11 cellular contexts compared by ENCODE assay signal in the genomic region with DNA sequence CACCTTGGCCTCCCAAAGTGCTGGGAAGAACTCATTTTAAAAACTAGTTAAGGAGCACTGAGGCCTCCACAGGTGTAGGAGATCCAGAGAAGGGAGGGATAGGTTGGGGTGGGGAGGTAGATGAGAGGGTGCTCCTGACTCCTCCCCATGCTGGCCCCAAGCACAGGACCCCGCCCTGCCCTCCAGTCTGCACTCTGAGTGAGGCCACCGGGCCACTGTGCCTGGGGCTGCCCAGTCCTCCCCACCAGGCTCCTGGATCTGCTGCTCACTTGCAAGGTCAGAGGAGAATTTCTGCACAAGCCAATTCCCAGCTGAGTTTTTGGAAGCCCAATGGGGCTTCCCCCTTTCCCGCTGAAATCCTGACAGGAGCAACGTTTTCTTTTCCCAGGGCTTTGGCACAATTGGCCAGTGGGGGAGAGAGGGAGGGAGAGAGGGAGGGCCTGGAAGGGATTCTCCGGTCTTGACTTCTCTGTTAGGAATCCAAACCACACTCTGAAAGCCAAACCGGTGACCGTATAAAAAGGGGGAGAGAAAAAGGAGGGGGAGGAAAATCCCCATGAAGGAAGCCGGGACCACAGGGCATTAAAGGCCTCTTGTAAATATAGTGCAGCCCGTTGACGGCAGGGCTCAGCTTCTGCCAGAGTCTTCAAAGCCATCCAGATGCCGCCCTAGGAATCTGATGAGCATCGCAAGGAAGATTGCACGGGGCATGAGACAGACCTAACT.
A peak's percentile ranks its signal among the peaks of the same experiment; 100 is the strongest.
DNase-seq lines count a peak whose midpoint lies in the region; ATAC-seq and TF ChIP-seq lines count a peak whose summit lies in the region.
"Had no signal": no experiment of that assay in that cellular context is flagged by ENCODE, and none has a peak within 500 bp of the region (broad histone marks: within the 10 kb centered on the region; RNA-seq: fewer than 3 reads in every experiment).

No MANE protein-coding gene starts in this region.

- in situ Hi-C loops in G401 (cut with HindIII; ENCODE audit: low sequenced_read_pairs), result no loop called here

- intact Hi-C loops in Right ventricle myocardium superior (cut with DNase I) (no loop called here), mucosa of descending colon (cut with DNase I, micrococcal nuclease) (no loop called here), vagina (cut with DNase I) (no loop called here)

- no peak overlapping the region for H3K27ac ChIP-seq in right atrium auricular region
- peak overlapping the region; percentile 97 for H3K27ac ChIP-seq in epithelial cell of prostate
- H3K27ac ChIP-seq in vagina, result peak overlapping the region; percentile 80
- H3K27ac ChIP-seq: neutrophil had no signal

- TF ChIP-seq CTCF in right atrium auricular region (IDR thresholded peaks at IDR 0.05) (no peak), mucosa of descending colon (IDR thresholded peaks at IDR 0.05) (no peak), vagina (IDR thresholded peaks at IDR 0.05) (no peak)

- no peak overlapping the region for H3K4me3 ChIP-seq in right atrium auricular region
- no peak overlapping the region for H3K4me3 ChIP-seq in mucosa of descending colon
- no peak overlapping the region for H3K4me3 ChIP-seq in vagina
- H3K4me3 ChIP-seq: A549 had no signal

- TF ChIP-seq POLR2A in vagina (IDR thresholded peaks at IDR 0.05), result no peak

- H3K27me3 ChIP-seq in right atrium auricular region, result no peaks in the 10 kb centered on the region
- no peaks in the 10 kb centered on the region for H3K27me3 ChIP-seq in vagina
- H3K27me3 ChIP-seq: neutrophil had no signal

- peak; percentile 66 for ATAC-seq in Right ventricle myocardium superior (ENCODE audit: poor library complexity)
- ATAC-seq in mucosa of descending colon, result peak; percentile 46
- no peak for ATAC-seq in GM18511 (IDR thresholded peaks at IDR 0.05; ENCODE audit: unreplicated experiment)
- ATAC-seq in GM18873 (IDR thresholded peaks at IDR 0.05; ENCODE audit: low FRiP score, unreplicated experiment), result no peak
- ATAC-seq: A549 had no signal

- DNase-seq in Right ventricle myocardium superior (no peak), right atrium auricular region (ENCODE audit: low spot score) (no peak), epithelial cell of prostate (ENCODE audit: low read depth, low spot score) (no peak), mucosa of descending colon (peak in 1 of 3 donors; percentile 37), vagina (ENCODE audit: extremely low spot score in 2 of 2) (no peak), G401 (ENCODE audit: low spot score) (no peak)
- DNase-seq: activated naive CD8-positive, alpha-beta T cell treated with anti-CD3 and anti-CD28 coated beads for 36 hours had no signal

- no peaks in the 10 kb centered on the region for H3K36me3 ChIP-seq in right atrium auricular region
- H3K36me3 ChIP-seq in mucosa of descending colon (ENCODE audit: low read depth), result no peaks in the 10 kb centered on the region
- H3K36me3 ChIP-seq in vagina, result no peaks in the 10 kb centered on the region
- H3K36me3 ChIP-seq: neutrophil had no signal

- H3K9me3 ChIP-seq in right atrium auricular region (no peaks in the 10 kb centered on the region), mucosa of descending colon (no peaks in the 10 kb centered on the region), vagina (no peaks in the 10 kb centered on the region)
- H3K9me3 ChIP-seq: A549, neutrophil had no signal

- H3K4me1 ChIP-seq in right atrium auricular region, result peaks cover 0 to 26% of the 10 kb centered on the region in 2 donors
- no peaks in the 10 kb centered on the region for H3K4me1 ChIP-seq in mucosa of descending colon (ENCODE audit: low read depth)
- H3K4me1 ChIP-seq in vagina, result peaks cover 57% of the 10 kb centered on the region

Comparison
In these comparisons a context has a peak if more than half of its experiments do, and no peak if none do; other contexts are left out.
1. ATAC-seq: peak in Right ventricle myocardium superior (single experiment) and mucosa of descending colon (single experiment); none in GM18511 (single experiment) and GM18873 (single experiment).
2. H3K27ac ChIP-seq: peak in epithelial cell of prostate (single experiment) and vagina (single experiment); none in right atrium auricular region (0 of 2).